In the genomic region with DNA sequence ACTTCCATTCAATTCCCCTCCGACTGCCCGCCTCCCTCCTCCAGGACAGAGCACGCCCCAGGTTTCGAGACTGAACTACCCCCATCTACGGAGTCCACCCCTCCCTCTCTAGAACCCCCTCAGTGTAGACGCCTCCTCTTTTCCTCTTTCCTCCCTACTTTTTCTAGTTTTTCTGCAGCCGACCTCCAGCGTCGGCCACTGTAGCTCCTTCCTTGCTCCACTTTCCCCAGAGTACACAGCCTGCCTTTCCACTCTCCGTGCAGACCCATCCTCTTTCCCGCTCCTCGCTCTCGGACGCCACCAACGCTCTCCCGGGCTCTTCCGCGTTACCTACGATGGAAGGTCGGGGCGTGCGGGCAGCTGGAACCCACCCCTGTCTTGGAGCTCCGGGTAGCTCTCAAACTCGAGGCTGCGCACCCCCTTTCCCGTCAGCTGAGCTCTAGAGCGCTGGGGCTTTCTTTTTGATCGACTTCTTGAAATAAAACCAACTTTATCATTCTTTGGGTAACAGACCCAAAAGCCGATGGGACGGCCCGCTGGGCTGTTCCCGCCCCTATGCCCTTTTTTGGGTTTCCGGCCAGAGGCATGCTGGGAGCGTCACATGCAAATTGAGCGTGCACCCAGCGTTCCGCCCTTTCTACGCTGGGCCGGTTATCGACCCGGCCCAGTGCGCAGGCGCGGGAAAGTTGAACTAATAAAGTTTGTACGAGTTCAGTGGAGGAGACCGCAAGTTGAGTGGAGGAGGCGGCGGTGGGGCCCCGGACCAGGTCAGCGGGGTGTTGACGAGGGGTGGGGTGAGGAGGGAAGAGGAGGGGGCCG, we compare ENCODE assay signal across 8 cellular contexts. TPM values are rescaled to one million over a fixed set of nuclear protein-coding genes. Genes with fewer than 3 reads are reported as not detected.
DNase-seq lines count a peak whose midpoint lies in the region; TF ChIP-seq lines count a peak whose summit lies in the region.

TSS of gene BCL2L12 (plus strand) at position 633 of the 819 bp plus-strand sequence. CDS start 760 bp downstream, outside the sequence.
TSS of gene IRF3 (minus strand) at position 557 of the 819 bp plus-strand sequence. CDS start 1,019 bp downstream, outside the sequence.

- TF ChIP-seq POLR2A in NB4 (IDR thresholded peaks at IDR 0.05; ENCODE audit: extremely low read depth, insufficient read length) (peak; percentile 80), suprapubic skin (IDR thresholded peaks at IDR 0.05) (no peak)

- no peak for TF ChIP-seq EP300 in suprapubic skin (IDR thresholded peaks at IDR 0.05)

- peaks cover 4% of the 10 kb centered on the region; the same call in 1 of the 2 replicates for H3K36me3 Mint-ChIP-seq in HFFc6 (ENCODE audit: low read depth)
- peaks cover 1% of the 10 kb centered on the region for H3K36me3 Mint-ChIP-seq in activated naive CD4-positive, alpha-beta T cell treated with anti-CD3 and anti-CD28 coated beads, Interleukin-2, amount 50 U/mL, for 24 hours

- WGBS in suprapubic skin = 0% methylated on average over 37 of the region's 52 CpGs

- no peaks in the 10 kb centered on the region for H3K27me3 ChIP-seq in suprapubic skin

- peak within 1 kb of the TSS; percentile 93 for H3K4me3 Mint-ChIP-seq in HFFc6
- H3K4me3 Mint-ChIP-seq in activated naive CD4-positive, alpha-beta T cell treated with anti-CD3 and anti-CD28 coated beads, Interleukin-2, amount 50 U/mL, for 24 hours = peak within 1 kb of the TSS; percentile 97

- peaks cover 29% of the 10 kb centered on the region for H3K4me1 ChIP-seq in suprapubic skin

- H3K9me3 Mint-ChIP-seq in HFFc6 = no peaks in the 10 kb centered on the region
- H3K9me3 Mint-ChIP-seq in activated naive CD4-positive, alpha-beta T cell treated with anti-CD3 and anti-CD28 coated beads, Interleukin-2, amount 50 U/mL, for 24 hours = no peaks in the 10 kb centered on the region

- H3K27ac ChIP-seq in suprapubic skin = peak within 1 kb of the TSS; percentile 89

- peak; percentile 94 for DNase-seq in GM04504 (ENCODE audit: low read depth)
- peak; percentile 96 for DNase-seq in HFFc6
- DNase-seq in NB4 (ENCODE audit: low read depth) = peak; percentile 95
- peak; percentile 41 for DNase-seq in SKM-1 (lab: John Stamatoyannopoulos, UW; ENCODE audit: unreplicated experiment)
- DNase-seq in germinal center (ENCODE audit: low spot score) = peak; percentile 98
- DNase-seq in nucleus accumbens (lab: John Stamatoyannopoulos, UW) = peak; percentile 40 to 98 (median 91)
- peak; percentile 99 to 100 for DNase-seq in suprapubic skin (ENCODE audit: low spot score in 2 of 2)

- H3K27ac Mint-ChIP-seq in HFFc6 = peak within 1 kb of the TSS; percentile 85
- H3K27ac Mint-ChIP-seq in activated naive CD4-positive, alpha-beta T cell treated with anti-CD3 and anti-CD28 coated beads, Interleukin-2, amount 50 U/mL, for 24 hours = peak within 1 kb of the TSS; percentile 96

- peaks cover 22% of the 10 kb centered on the region for H3K4me1 Mint-ChIP-seq in HFFc6 (ENCODE audit: low read depth)
- H3K4me1 Mint-ChIP-seq in activated naive CD4-positive, alpha-beta T cell treated with anti-CD3 and anti-CD28 coated beads, Interleukin-2, amount 50 U/mL, for 24 hours = peaks cover 38% of the 10 kb centered on the region

- H3K36me3 ChIP-seq in suprapubic skin = peaks cover 30% of the 10 kb centered on the region

- H3K4me3 ChIP-seq in NB4 (ENCODE audit: low read depth, low read length) = peak within 1 kb of the TSS; percentile 76
- peak within 1 kb of the TSS; percentile 76 for H3K4me3 ChIP-seq in suprapubic skin

- TF ChIP-seq CTCF in HFFc6 (IDR thresholded peaks at IDR 0.05) (no peak), NB4 (IDR thresholded peaks at IDR 0.05; ENCODE audit: low read depth, low read length) (no peak), suprapubic skin (IDR thresholded peaks at IDR 0.05) (no peak)

- peaks cover 11% of the 10 kb centered on the region for H3K27me3 Mint-ChIP-seq in HFFc6 (ENCODE audit: insufficient read depth)
- no peaks in the 10 kb centered on the region for H3K27me3 Mint-ChIP-seq in activated naive CD4-positive, alpha-beta T cell treated with anti-CD3 and anti-CD28 coated beads, Interleukin-2, amount 50 U/mL, for 24 hours

- H3K9me3 ChIP-seq in suprapubic skin = no peaks in the 10 kb centered on the region

RNA-seq across cellular contexts. Expression of gene BCL2L12, which starts in this region (rescaled TPM):
- 10 to 100 TPM; 23.9 to 34.2 (median 33.4) TPM for total RNA-seq in HFFc6 (2021; fragmentation: NEBNext Ultra II Directional; extraction: Animal tissue kit (Norgen Biotek cat#: 25700))
- 10 to 100 TPM in 1 of 4 donors, 1 to 10 TPM in 3; 3.1 to 28.0 (median 7.5) TPM for total RNA-seq in suprapubic skin

RNA-seq across cellular contexts. Expression of gene IRF3, which starts in this region (rescaled TPM):
- 10 to 100 TPM; 55.5 to 72.8 (median 58.7) TPM for total RNA-seq in HFFc6 (2021; fragmentation: NEBNext Ultra II Directional; extraction: Animal tissue kit (Norgen Biotek cat#: 25700))
- total RNA-seq in suprapubic skin = 100 to 1,000 TPM in 1 of 4 donors, 10 to 100 TPM in 3; 61.3 to 164 (median 81.0) TPM

Comparison
In these comparisons a context has a peak if more than half of its experiments do, and no peak if none do; other contexts are left out.
1. Peak in every context shown above with its lines: DNase-seq, H3K4me3 ChIP-seq and H3K27ac ChIP-seq.
2. DNase-seq: peak in every context shown above with its lines; median percentile 100 in suprapubic skin; 98 in germinal center; 96 in HFFc6; 95 in NB4; 94 in GM04504; 91 in nucleus accumbens; 41 in SKM-1.